8 cellular contexts compared by ENCODE assay signal in the genomic region with DNA sequence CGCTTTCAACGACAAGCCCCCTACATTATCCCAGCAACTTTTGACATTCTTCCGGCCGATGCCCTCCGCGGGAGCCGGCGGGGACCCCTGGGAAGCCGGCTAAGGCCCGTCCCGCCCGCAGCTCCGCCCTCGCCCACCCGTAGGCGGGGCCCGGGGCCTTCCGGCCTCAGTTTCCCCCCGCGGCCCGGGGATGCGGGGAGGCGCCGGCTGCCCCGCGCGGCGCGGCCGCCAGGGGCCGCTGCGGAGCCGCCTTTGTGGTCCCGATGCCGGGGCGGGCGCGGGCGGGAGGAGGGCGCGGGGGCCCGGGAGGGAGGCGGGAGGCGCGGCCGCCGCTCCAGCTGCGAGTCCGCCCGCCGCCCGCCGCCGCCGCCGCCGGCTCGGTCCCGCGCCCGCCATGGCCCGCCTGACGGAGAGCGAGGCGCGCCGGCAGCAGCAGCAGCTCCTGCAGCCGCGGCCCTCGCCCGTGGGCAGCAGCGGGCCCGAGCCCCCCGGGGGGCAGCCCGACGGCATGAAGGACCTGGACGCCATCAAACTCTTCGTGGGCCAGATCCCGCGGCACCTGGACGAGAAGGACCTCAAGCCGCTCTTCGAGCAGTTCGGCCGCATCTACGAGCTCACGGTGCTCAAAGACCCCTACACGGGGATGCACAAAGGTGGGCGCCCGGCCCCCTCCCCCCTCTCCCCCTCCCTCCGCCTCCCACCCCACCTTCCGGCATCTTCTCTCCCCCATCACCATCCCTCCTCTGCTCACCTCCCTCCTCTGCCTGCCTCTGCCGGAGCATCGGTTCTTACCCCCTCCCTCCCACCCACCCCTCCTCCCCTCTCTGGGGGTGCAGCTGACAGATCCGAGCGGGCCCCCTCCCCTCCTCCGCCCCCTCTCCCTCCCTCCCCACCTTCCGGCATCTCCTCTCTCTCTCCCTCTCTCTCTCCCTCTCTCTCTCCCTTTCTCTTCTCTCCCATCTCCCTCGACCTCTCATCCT.
A peak's percentile ranks its signal among the peaks of the same experiment; 100 is the strongest.
DNase-seq lines count a peak whose midpoint lies in the region; ATAC-seq and TF ChIP-seq lines count a peak whose summit lies in the region.

A gene (plus strand): TSS at position 316 of the 980 bp plus-strand sequence. CDS start 79 bp downstream, at position 395.

- ATAC-seq in GM19395 (IDR thresholded peaks at IDR 0.05; ENCODE audit: unreplicated experiment), result no peak
- ATAC-seq in HG02642 (IDR thresholded peaks at IDR 0.05; ENCODE audit: poor library complexity, unreplicated experiment), result no peak

- no peak within 1 kb of the TSS; the same call in 1 of the 2 replicates for H3K4me3 ChIP-seq in AG10803 (ENCODE audit: low read length)

- TF ChIP-seq CTCF in AG10803 (conservative IDR thresholded peaks at IDR 0.05; ENCODE audit: low read length), result no peak

- CTCF ChIA-PET in HEK293T (lab: Yijun Ruan, JAX), result interaction anchor here (0.6 to 1.1 kb wide), 3 partner anchors 8 to 313 kb away, joined by 3 to 4 read pairs (median 3); no protein-coding TSS in a partner anchor

- POLR2A ChIA-PET in HEK293T (lab: Yijun Ruan, JAX), result no interaction called here

- DNase-seq in AG10803 (ENCODE audit: low read depth), result peak; percentile 11
- DNase-seq in HEK293T (ENCODE audit: extremely low spot score), result peak; percentile 88
- peak; percentile 24 to 55 (median 44) for DNase-seq in T-helper 2 cell
- peak; percentile 76 for DNase-seq in astrocyte of the hippocampus (ENCODE audit: low read depth, low spot score)
- DNase-seq in iPS-NIHi7 (ENCODE audit: extremely low spot score), result peak; percentile 93
- peak; percentile 68 for DNase-seq in stimulated activated CD4-positive, alpha-beta T cell treated with anti-CD3 and anti-CD28 coated beads, Interleukin-4, amount 100 ng/mL, for 1 hour

TF ChIP-seq in HEK293T, 16 proteins besides CTCF, POLR2A, EP300 and RAD21:
- TF ChIP-seq SP1 (IDR thresholded peaks at IDR 0.05) (no peak), LEF1 (IDR thresholded peaks at IDR 0.05; ENCODE audit: borderline replicate concordance) (no peak), BHLHE40 (IDR thresholded peaks at IDR 0.05; ENCODE audit: borderline replicate concordance) (no peak), ARNT (IDR thresholded peaks at IDR 0.05) (no peak), FOXA1 (IDR thresholded peaks at IDR 0.05) (no peak), SUZ12 (IDR thresholded peaks at IDR 0.05) (no peak)

Comparison
In these comparisons a context has a peak if more than half of its experiments do, and no peak if none do; other contexts are left out.
1. DNase-seq: peak in every context shown above with its lines; median percentile 93 in iPS-NIHi7; 88 in HEK293T; 76 in astrocyte of the hippocampus; 68 in stimulated activated CD4-positive, alpha-beta T cell treated with anti-CD3 and anti-CD28 coated beads, Interleukin-4, amount 100 ng/mL, for 1 hour; 44 in T-helper 2 cell; 11 in AG10803.